9 cellular contexts compared by ENCODE assay signal in genomic region chr16:57530104-57530522, GRCh38. TPM values are rescaled to one million over a fixed set of nuclear protein-coding genes. Genes with fewer than 3 reads are reported as not detected.
A peak's percentile ranks its signal among the peaks of the same experiment; 100 is the strongest.
DNase-seq lines count a peak whose midpoint lies in the region; ATAC-seq and TF ChIP-seq lines count a peak whose summit lies in the region.
"Had no signal": no experiment of that assay in that cellular context is flagged by ENCODE, and none has a peak within 500 bp of the region (broad histone marks: within the 10 kb centered on the region; RNA-seq: fewer than 3 reads in every experiment).

No MANE protein-coding gene starts in this region.

- H3K4me1 Mint-ChIP-seq in activated CD4-positive, alpha-beta T cell treated with anti-CD3 and anti-CD28 coated beads for 36 hours, result peaks cover 54% of the 10 kb centered on the region
- H3K4me1 Mint-ChIP-seq in effector memory CD8-positive, alpha-beta T cell (ENCODE audit: low read depth in 2 of 2), result peaks cover 54% of the 10 kb centered on the region in 2 donors

- POLR2A ChIA-PET in activated CD4-positive, alpha-beta T cell treated with anti-CD3 and anti-CD28 coated beads for 36 hours (lab: Charles Lee), result interaction anchor here (0.6 kb wide), 1 partner anchor 60 kb away, joined by 3 read pairs; no protein-coding TSS in a partner anchor

- H3K27me3 Mint-ChIP-seq in activated CD4-positive, alpha-beta T cell treated with anti-CD3 and anti-CD28 coated beads for 36 hours, result no peaks in the 10 kb centered on the region
- H3K27me3 Mint-ChIP-seq in effector memory CD8-positive, alpha-beta T cell, result no peaks in the 10 kb centered on the region

- H3K36me3 Mint-ChIP-seq in activated CD4-positive, alpha-beta T cell treated with anti-CD3 and anti-CD28 coated beads for 36 hours (ENCODE audit: low read depth), result peaks cover 3% of the 10 kb centered on the region
- peaks cover 18% of the 10 kb centered on the region for H3K36me3 Mint-ChIP-seq in effector memory CD8-positive, alpha-beta T cell (ENCODE audit: insufficient read depth)

- DNase-seq in AG08395 (ENCODE audit: low spot score), result peak; percentile 67
- DNase-seq in HT-29 (ENCODE audit: low spot score), result peak; percentile 61
- peak; percentile 85 for DNase-seq in activated CD4-positive, alpha-beta T cell treated with anti-CD3 and anti-CD28 coated beads for 36 hours
- peak; percentile 64 to 68 (median 65) for DNase-seq in effector memory CD8-positive, alpha-beta T cell
- DNase-seq in omental fat pad (ENCODE audit: low spot score), result peak; percentile 22
- DNase-seq in transverse colon, result peak; percentile 63
- no peak for DNase-seq in NCI-H748 (lab: John Stamatoyannopoulos, UW; ENCODE audit: unreplicated experiment)

- no peak overlapping the region for H3K4me3 ChIP-seq in transverse colon
- H3K4me3 ChIP-seq: gastrocnemius medialis had no signal

- peak overlapping the region; percentile 96 for H3K27ac Mint-ChIP-seq in activated CD4-positive, alpha-beta T cell treated with anti-CD3 and anti-CD28 coated beads for 36 hours
- peak overlapping the region; percentile 85 to 97 for H3K27ac Mint-ChIP-seq in effector memory CD8-positive, alpha-beta T cell

- in situ Hi-C loops in transverse colon (cut with MboI; ENCODE audit: low pct_ligation_motif_present in 1 of 4, low pct_unique_long_range_greater_than_20kb in 1 of 4, low sequenced_read_pairs in 3 of 4), result no loop called here

- no peak for TF ChIP-seq POLR2A in transverse colon (IDR thresholded peaks at IDR 0.05)

- no peaks in the 10 kb centered on the region for H3K9me3 ChIP-seq in transverse colon
- H3K9me3 ChIP-seq: gastrocnemius medialis had no signal

- WGBS in transverse colon (ENCODE audit: low coverage in 1 of 2), 2 donors, result 38 to 57% methylated on average over 3 to 7 of the region's 7 CpGs

- H3K4me3 Mint-ChIP-seq in activated CD4-positive, alpha-beta T cell treated with anti-CD3 and anti-CD28 coated beads for 36 hours, result peak overlapping the region; percentile 33
- peak overlapping the region; percentile 72 to 84 for H3K4me3 Mint-ChIP-seq in effector memory CD8-positive, alpha-beta T cell

- ATAC-seq in GM19438 (IDR thresholded peaks at IDR 0.05; ENCODE audit: low read depth, unreplicated experiment) (peak; percentile 57), omental fat pad (ENCODE audit: low FRiP score) (no peak)
- ATAC-seq in activated CD4-positive, alpha-beta T cell treated with anti-CD3 and anti-CD28 coated beads for 36 hours, result peak; percentile 96
- ATAC-seq in effector memory CD8-positive, alpha-beta T cell (replicated peaks), result peak; percentile 94
- ATAC-seq: gastrocnemius medialis had no signal

- H3K27me3 ChIP-seq in transverse colon, result no peaks in the 10 kb centered on the region
- H3K27me3 ChIP-seq: gastrocnemius medialis had no signal

- intact Hi-C loops in activated CD4-positive, alpha-beta T cell treated with anti-CD3 and anti-CD28 coated beads for 36 hours (cut with DNase I, micrococcal nuclease), result loop anchor here in 1 of 2 experiments (10.0 kb wide), 2 partner anchors 595 to 925 kb away; partner anchors contain the start of genes HERPUD1 and MT2A
- intact Hi-C loops in transverse colon (cut with DNase I; ENCODE audit: low total_unique reads), result no loop called here

- H3K27ac ChIP-seq in transverse colon, result peak overlapping the region; percentile 19 to 60 (median 58)
- H3K27ac ChIP-seq: gastrocnemius medialis had no signal

- no peak for TF ChIP-seq EP300 in transverse colon (IDR thresholded peaks at IDR 0.05; ENCODE audit: low read depth)

- TF ChIP-seq CTCF in omental fat pad (IDR thresholded peaks at IDR 0.05) (no peak), transverse colon (IDR thresholded peaks at IDR 0.05) (no peak)

- H3K9me3 Mint-ChIP-seq in activated CD4-positive, alpha-beta T cell treated with anti-CD3 and anti-CD28 coated beads for 36 hours (ENCODE audit: low read depth), result no peaks in the 10 kb centered on the region
- no peaks in the 10 kb centered on the region for H3K9me3 Mint-ChIP-seq in effector memory CD8-positive, alpha-beta T cell

- CTCF ChIA-PET in activated CD4-positive, alpha-beta T cell treated with anti-CD3 and anti-CD28 coated beads for 36 hours (lab: Charles Lee), result interaction anchor here (1.2 to 1.3 kb wide), 2 partner anchors 40 to 112 kb away, joined by 6 to 7 read pairs; no protein-coding TSS in a partner anchor

- H3K36me3 ChIP-seq in transverse colon, result no peaks in the 10 kb centered on the region
- H3K36me3 ChIP-seq: gastrocnemius medialis had no signal

- H3K4me1 ChIP-seq in transverse colon, result peaks cover 18 to 37% (median 30%) of the 10 kb centered on the region in 4 donors
- H3K4me1 ChIP-seq: gastrocnemius medialis had no signal

RNA-seq across cellular contexts. Expression of gene CCDC102A, which starts 6.3 kb away (rescaled TPM):
- 7.6 and 7.7 TPM in 2 replicates for total RNA-seq in HT-29 (2014; rRNA removed; shearing (Covaris generic))
- 1 to 10 TPM; 8.8 to 9.0 TPM for total RNA-seq in activated CD4-positive, alpha-beta T cell treated with anti-CD3 and anti-CD28 coated beads for 36 hours
- 1 to 10 TPM; 3.5 to 9.8 (median 7.8) TPM for total RNA-seq in omental fat pad
- total RNA-seq in transverse colon, result 10 to 100 TPM in 1 of 4 donors, 1 to 10 TPM in 3; 2.2 to 17.7 (median 3.7) TPM

RNA-seq across cellular contexts. Expression of gene ADGRG5, which starts 12.3 kb away (rescaled TPM):
- 3.1 and 5.1 TPM in 2 replicates for total RNA-seq in HT-29 (2014; rRNA removed; shearing (Covaris generic))
- total RNA-seq in activated CD4-positive, alpha-beta T cell treated with anti-CD3 and anti-CD28 coated beads for 36 hours, result 1 to 10 TPM; 3.0 to 4.9 TPM
- total RNA-seq in omental fat pad, result under 1 TPM in 2 of 4 donors, not detected in 2; 0.31 to 0.37 TPM
- total RNA-seq in transverse colon, result 1 to 10 TPM in 2 of 4 donors, under 1 TPM in 1, not detected in 1; 0.41 to 1.9 (median 1.9) TPM
- total RNA-seq: gastrocnemius medialis had no signal

RNA-seq across cellular contexts. Expression of gene DOK4, which starts 43.8 kb away (rescaled TPM):
- total RNA-seq in HT-29 (2014; rRNA removed; shearing (Covaris generic)), result 118 and 122 TPM in 2 replicates
- 1 to 10 TPM; 5.7 to 6.7 TPM for total RNA-seq in activated CD4-positive, alpha-beta T cell treated with anti-CD3 and anti-CD28 coated beads for 36 hours
- total RNA-seq in omental fat pad (10 to 100 TPM in 3 of 4 donors, 1 to 10 TPM in 1; 5.9 to 36.3 (median 12.9) TPM), transverse colon (100 to 1,000 TPM in 3 of 4 donors, 10 to 100 TPM in 1; 57.9 to 312 (median 143) TPM)
